10 cellular contexts compared by ENCODE assay signal in genomic region chr1:17553970-17554369, GRCh38. TPM values are rescaled to one million over a fixed set of nuclear protein-coding genes. Genes with fewer than 3 reads are reported as not detected.
DNase-seq lines count a peak whose midpoint lies in the region; ATAC-seq and TF ChIP-seq lines count a peak whose summit lies in the region.
"Had no signal": no experiment of that assay in that cellular context is flagged by ENCODE, and none has a peak within 500 bp of the region (broad histone marks: within the 10 kb centered on the region; RNA-seq: fewer than 3 reads in every experiment).

No MANE protein-coding gene starts in this region.

- peak; percentile 51 for ATAC-seq in gastroesophageal sphincter

- WGBS in gastroesophageal sphincter (ENCODE audit: low coverage in 1 of 2), 2 donors = 40 to 57% methylated on average over 1 to 3 of the region's 7 CpGs
- WGBS in urinary bladder = 72% methylated on average over 7 of the region's 7 CpGs

- peak; percentile 80 for DNase-seq in amniotic epithelial cell (ENCODE audit: low read depth)
- DNase-seq in globus pallidus (ENCODE audit: low spot score) = no peak
- DNase-seq in T-helper 2 cell = no peak
- no peak for DNase-seq in AML-193 (lab: John Stamatoyannopoulos, UW)
- DNase-seq: MM.1S; spleen; stimulated activated naive CD4-positive, alpha-beta T cell had no signal

- H3K4me3 ChIP-seq in HEK293 (ENCODE audit: low read depth, low read length) (no peak overlapping the region), gastroesophageal sphincter (no peak overlapping the region), urinary bladder (ENCODE audit: low read depth, low read length) (no peak overlapping the region)
- H3K4me3 ChIP-seq: spleen had no signal

- H3K27me3 ChIP-seq in gastroesophageal sphincter = no peaks in the 10 kb centered on the region
- H3K27me3 ChIP-seq: spleen had no signal

- peaks cover 4% of the 10 kb centered on the region; the same call in 1 of the 2 replicates for H3K4me1 ChIP-seq in HEK293 (ENCODE audit: control insufficient read depth, insufficient read depth, low read length)
- peaks cover 8 to 89% (median 17%) of the 10 kb centered on the region in 3 donors for H3K4me1 ChIP-seq in gastroesophageal sphincter
- H3K4me1 ChIP-seq in urinary bladder (ENCODE audit: insufficient read depth) = no peaks in the 10 kb centered on the region

- no peaks in the 10 kb centered on the region for H3K36me3 ChIP-seq in HEK293 (ENCODE audit: control insufficient read depth in 2 of 2, insufficient read depth in 1 of 2, low read length in 2 of 2)
- no peaks in the 10 kb centered on the region for H3K36me3 ChIP-seq in gastroesophageal sphincter
- H3K36me3 ChIP-seq in urinary bladder (ENCODE audit: insufficient read depth) = no peaks in the 10 kb centered on the region
- H3K36me3 ChIP-seq: spleen had no signal

- no peaks in the 10 kb centered on the region for H3K9me3 ChIP-seq in HEK293 (ENCODE audit: control insufficient read depth, insufficient read depth, low read depth, low read length)
- no peaks in the 10 kb centered on the region for H3K9me3 ChIP-seq in gastroesophageal sphincter
- H3K9me3 ChIP-seq: spleen had no signal

- TF ChIP-seq POLR2A in gastroesophageal sphincter (IDR thresholded peaks at IDR 0.05) = no peak

- no peak overlapping the region for H3K27ac ChIP-seq in HEK293 (ENCODE audit: extremely low read depth, low read depth, low read length)
- H3K27ac ChIP-seq in gastroesophageal sphincter = peak overlapping the region; percentile 29 to 97 (median 82)
- peak overlapping the region; percentile 44 for H3K27ac ChIP-seq in urinary bladder (ENCODE audit: low read depth)

- CTCF ChIA-PET in HEK293 (lab: Yijun Ruan, JAX) = interaction anchor here (0.8 to 2.2 kb wide), 4 partner anchors 13 to 61 kb away, joined by 3 to 6 read pairs (median 4); no protein-coding TSS in a partner anchor

- TF ChIP-seq EP300 in gastroesophageal sphincter (IDR thresholded peaks at IDR 0.05) = no peak

- no peak for TF ChIP-seq CTCF in HEK293 (tag by site-specific recombination; IDR thresholded peaks at IDR 0.05)
- no peak for TF ChIP-seq CTCF in gastroesophageal sphincter (IDR thresholded peaks at IDR 0.05)

- POLR2A ChIA-PET in HEK293 (lab: Yijun Ruan, JAX) = interaction anchor here (1.0 to 1.4 kb wide), 3 partner anchors 13 to 43 kb away, joined by 3 to 5 read pairs (median 3); no protein-coding TSS in a partner anchor

TF ChIP-seq in HEK293, 187 proteins besides CTCF, POLR2A, EP300 and RAD21:
- TF ChIP-seq KLF17 (tag by site-specific recombination; IDR thresholded peaks at IDR 0.05) (peak; percentile 75; the same call in 1 of the 2 replicates), ZNF248 (tag by site-specific recombination; IDR thresholded peaks at IDR 0.05) (no peak)

RNA-seq across cellular contexts. Expression of gene ARHGEF10L, which starts 14.5 kb away (rescaled TPM):
- total RNA-seq in gastroesophageal sphincter = 10 to 100 TPM; 50.9 to 97.0 (median 80.3) TPM
- total RNA-seq in urinary bladder = 26.5 TPM
- polyA plus RNA-seq in urinary bladder = 41.4 TPM
